In the genomic region with DNA sequence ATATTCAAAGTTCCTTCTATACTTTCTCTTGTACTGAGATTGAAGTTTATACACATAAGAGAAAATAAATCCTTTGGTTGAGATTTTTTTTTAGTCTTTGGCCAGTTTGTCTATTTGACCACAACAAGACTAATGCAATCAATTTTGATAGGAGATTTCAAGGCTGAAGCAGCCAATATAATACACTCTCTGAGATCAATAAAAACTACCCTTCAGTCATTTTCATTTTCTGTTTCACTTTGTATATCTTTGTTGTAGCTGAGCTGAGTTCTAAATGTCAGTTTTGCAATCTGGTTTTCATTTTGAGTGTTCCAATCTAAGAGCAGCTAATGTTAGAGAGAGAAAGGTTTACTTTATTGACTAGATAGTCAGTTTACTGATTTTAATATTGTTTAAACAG, we compare ENCODE assay signal across 29 cellular contexts.
"Had no signal": no experiment of that assay in that cellular context is flagged by ENCODE, and none has a peak within 500 bp of the region (broad histone marks: within the 10 kb centered on the region; RNA-seq: fewer than 3 reads in every experiment).

No MANE protein-coding gene starts in this region.

- H3K4me3 Mint-ChIP-seq: activated naive CD4-positive, alpha-beta T cell treated with anti-CD3 and anti-CD28 coated beads for 36 hours; activated naive CD8-positive, alpha-beta T cell treated with anti-CD3 and anti-CD28 coated beads for 36 hours; activated T-helper 1 cell treated with anti-CD3 and anti-CD28 coated beads, Interleukin-12 subunit alpha, Interleukin-12 subunit beta, Interleukin-2, Interleukin-4 antibody, amounts not matched to agents 30 ng/mL and 10 ng/mL and 1 ng/mL, durations not matched to agents 14 hours and 24 hours and 36 hours; brain; mesothelial cell of epicardium; naive B cell; nephron progenitor cell; stimulated activated naive CD8-positive, alpha-beta T cell treated with anti-CD3 and anti-CD28 coated beads, Interleukin-15, Interleukin-2, amounts not matched to agents 100 ng/mL and 50 ng/mL, for 24 hours had no signal

- H3K36me3 ChIP-seq: ascending aorta, cardiac muscle cell, gastroesophageal sphincter, neutrophil, right atrium auricular region, thoracic aorta, WERI-Rb-1 had no signal

- H3K79me2 ChIP-seq: parathyroid adenoma had no signal

- H3K9ac ChIP-seq: parathyroid adenoma had no signal

- DNase-seq: activated CD4-positive, alpha-beta T cell treated with anti-CD3 and anti-CD28 coated beads for 48 hours; activated CD4-positive, alpha-beta T cell treated with anti-CD3 and anti-CD28 coated beads, Interleukin-2, amount 50 U/mL, for 48 hours; activated CD8-positive, alpha-beta memory T cell treated with anti-CD3 and anti-CD28 coated beads, Interleukin-2, amount 50 U/mL, for 4 hours; activated effector memory CD4-positive, alpha-beta T cell treated with anti-CD3 and anti-CD28 coated beads, Interleukin-2, amount 50 U/mL, for 16 hours; activated naive CD4-positive, alpha-beta T cell treated with anti-CD3 and anti-CD28 coated beads for 36 hours; activated naive CD8-positive, alpha-beta T cell treated with anti-CD3 and anti-CD28 coated beads for 36 hours; activated T-cell treated with anti-CD3 and anti-CD28 coated beads, Interleukin-2, amount 50 U/mL, for 1 hour; dorsolateral prefrontal cortex; effector memory CD4-positive, alpha-beta T cell; erythroblast; hippocampal formation; naive B cell; nephron progenitor cell; stimulated activated CD4-positive, alpha-beta T cell treated with anti-CD3 and anti-CD28 coated beads, Interleukin-4, amount 100 ng/mL, for 1 hour; trophoblast cell; WERI-Rb-1 had no signal

- H3K4me1 Mint-ChIP-seq: activated naive CD8-positive, alpha-beta T cell treated with anti-CD3 and anti-CD28 coated beads for 36 hours; brain; mesothelial cell of epicardium; naive B cell; nephron progenitor cell had no signal

- H3K27me3 Mint-ChIP-seq: activated naive CD8-positive, alpha-beta T cell treated with anti-CD3 and anti-CD28 coated beads for 36 hours; brain; naive B cell; stimulated activated naive CD8-positive, alpha-beta T cell treated with anti-CD3 and anti-CD28 coated beads, Interleukin-15, Interleukin-2, amounts not matched to agents 100 ng/mL and 50 ng/mL, for 24 hours had no signal

- H3K27me3 ChIP-seq: ascending aorta, cardiac muscle cell, dorsolateral prefrontal cortex, gastroesophageal sphincter, neutrophil, right atrium auricular region had no signal

- H3K36me3 Mint-ChIP-seq: activated naive CD8-positive, alpha-beta T cell treated with anti-CD3 and anti-CD28 coated beads for 36 hours; brain; mesothelial cell of epicardium; naive B cell had no signal

- H3K9me3 Mint-ChIP-seq: activated naive CD8-positive, alpha-beta T cell treated with anti-CD3 and anti-CD28 coated beads for 36 hours; brain; mesothelial cell of epicardium; nephron progenitor cell; stimulated activated naive CD8-positive, alpha-beta T cell treated with anti-CD3 and anti-CD28 coated beads, Interleukin-15, Interleukin-2, amounts not matched to agents 100 ng/mL and 50 ng/mL, for 24 hours had no signal

- ATAC-seq: activated CD4-positive, CD25-positive, alpha-beta regulatory T cell treated with anti-CD3 and anti-CD28 coated beads, Interleukin-2, amount 50 U/mL, for 24 hours; gastroesophageal sphincter had no signal

- H2AFZ ChIP-seq: parathyroid adenoma had no signal

- H3K4me3 ChIP-seq: ascending aorta, cardiac muscle cell, coronary artery, dorsolateral prefrontal cortex, gastroesophageal sphincter, right atrium auricular region, thoracic aorta had no signal

- H3K4me1 ChIP-seq: ascending aorta, gastroesophageal sphincter, parathyroid adenoma, right atrium auricular region had no signal

- H3K9me3 ChIP-seq: neutrophil, right atrium auricular region had no signal

- H3K27ac Mint-ChIP-seq: activated naive CD4-positive, alpha-beta T cell treated with anti-CD3 and anti-CD28 coated beads for 36 hours; activated naive CD8-positive, alpha-beta T cell treated with anti-CD3 and anti-CD28 coated beads for 36 hours; activated T-helper 1 cell treated with anti-CD3 and anti-CD28 coated beads, Interleukin-12 subunit alpha, Interleukin-12 subunit beta, Interleukin-2, Interleukin-4 antibody, amounts not matched to agents 30 ng/mL and 10 ng/mL and 1 ng/mL, durations not matched to agents 14 hours and 24 hours and 36 hours; brain; mesothelial cell of epicardium; naive B cell; nephron progenitor cell; stimulated activated naive CD8-positive, alpha-beta T cell treated with anti-CD3 and anti-CD28 coated beads, Interleukin-15, Interleukin-2, amounts not matched to agents 100 ng/mL and 50 ng/mL, for 24 hours had no signal

- H3K27ac ChIP-seq: ascending aorta, cardiac muscle cell, coronary artery, dorsolateral prefrontal cortex, gastroesophageal sphincter, neutrophil, parathyroid adenoma, right atrium auricular region, thoracic aorta, WERI-Rb-1 had no signal
